21 cellular contexts compared by ENCODE assay signal in genomic region chr21:17834639-17835354, GRCh38. TPM values are rescaled to one million over a fixed set of nuclear protein-coding genes. Genes with fewer than 3 reads are reported as not detected.
DNase-seq lines count a peak whose midpoint lies in the region; ATAC-seq and TF ChIP-seq lines count a peak whose summit lies in the region.
"Had no signal": no experiment of that assay in that cellular context is flagged by ENCODE, and none has a peak within 500 bp of the region (broad histone marks: within the 10 kb centered on the region; RNA-seq: fewer than 3 reads in every experiment).

No MANE protein-coding gene starts in this region.

- H3K27ac Mint-ChIP-seq in activated CD4-positive, alpha-beta memory T cell treated with anti-CD3 and anti-CD28 coated beads, Interleukin-2, amount 10 ng/mL, durations not matched to agents 7 days and 5 days = no peak overlapping the region
- H3K27ac Mint-ChIP-seq: CD14-positive monocyte, immature natural killer cell, nephron progenitor cell, WTC11 had no signal

- CTCF ChIA-PET in activated CD4-positive, alpha-beta memory T cell treated with anti-CD3 and anti-CD28 coated beads, Interleukin-2, amount 10 ng/mL, durations not matched to agents 7 days and 5 days (lab: Charles Lee) = no interaction called here

- TF ChIP-seq POLR2A in esophagus squamous epithelium (IDR thresholded peaks at IDR 0.05) = no peak

- H3K36me3 Mint-ChIP-seq in activated CD4-positive, alpha-beta memory T cell treated with anti-CD3 and anti-CD28 coated beads, Interleukin-2, amount 10 ng/mL, durations not matched to agents 7 days and 5 days (ENCODE audit: low read depth) = peaks cover 3% of the 10 kb centered on the region
- H3K36me3 Mint-ChIP-seq: CD14-positive monocyte had no signal

- no peaks in the 10 kb centered on the region for H3K36me3 ChIP-seq in esophagus squamous epithelium

- H3K4me1 ChIP-seq in esophagus squamous epithelium = no peaks in the 10 kb centered on the region

- POLR2A ChIA-PET in activated CD4-positive, alpha-beta memory T cell treated with anti-CD3 and anti-CD28 coated beads, Interleukin-2, amount 10 ng/mL, durations not matched to agents 7 days and 5 days (lab: Charles Lee) = no interaction called here

- H3K4me3 Mint-ChIP-seq in activated CD4-positive, alpha-beta memory T cell treated with anti-CD3 and anti-CD28 coated beads, Interleukin-2, amount 10 ng/mL, durations not matched to agents 7 days and 5 days = no peak overlapping the region
- H3K4me3 Mint-ChIP-seq: CD14-positive monocyte, immature natural killer cell, nephron progenitor cell, WTC11 had no signal

- no peaks in the 10 kb centered on the region for H3K4me1 Mint-ChIP-seq in activated CD4-positive, alpha-beta memory T cell treated with anti-CD3 and anti-CD28 coated beads, Interleukin-2, amount 10 ng/mL, durations not matched to agents 7 days and 5 days
- H3K4me1 Mint-ChIP-seq: immature natural killer cell had no signal

- in situ Hi-C loops in GM13976 (cut with MboI; ENCODE audit: low sequenced_read_pairs, unreplicated experiment) = no loop called here

- H3K9me3 ChIP-seq in esophagus squamous epithelium = no peaks in the 10 kb centered on the region

- H3K27me3 ChIP-seq in esophagus squamous epithelium = no peaks in the 10 kb centered on the region

- intact Hi-C loops in esophagus squamous epithelium (cut with DNase I) = no loop called here

- 59 to 72% methylated on average over 4 of the region's 4 CpGs for WGBS in esophagus squamous epithelium, 2 donors

- H3K9me3 Mint-ChIP-seq in activated CD4-positive, alpha-beta memory T cell treated with anti-CD3 and anti-CD28 coated beads, Interleukin-2, amount 10 ng/mL, durations not matched to agents 7 days and 5 days = no peaks in the 10 kb centered on the region
- H3K9me3 Mint-ChIP-seq: immature natural killer cell, nephron progenitor cell had no signal

- H3K27ac ChIP-seq in esophagus squamous epithelium = no peak overlapping the region
- H3K27ac ChIP-seq: coronary artery, epithelial cell of prostate had no signal

- H3K4me3 ChIP-seq in esophagus squamous epithelium = no peak overlapping the region
- H3K4me3 ChIP-seq: coronary artery, K562, lung had no signal

- no peak for TF ChIP-seq CTCF in GM13976 (IDR thresholded peaks at IDR 0.05; ENCODE audit: borderline replicate concordance, control extremely low read depth, extremely low read depth, insufficient read depth, missing control alignments)
- no peak for TF ChIP-seq CTCF in esophagus squamous epithelium (IDR thresholded peaks at IDR 0.05)

- peak; percentile 12 for DNase-seq in SIG-M5 treated with dmso at 0.1 percent for 504 hours (lab: John Stamatoyannopoulos, UW; ENCODE audit: unreplicated experiment)
- DNase-seq in SIG-M5 (lab: John Stamatoyannopoulos, UW) = no peak
- DNase-seq in GM13976 (ENCODE audit: low spot score) = no peak
- DNase-seq in activated CD4-positive, alpha-beta memory T cell treated with anti-CD3 and anti-CD28 coated beads, Interleukin-2, amount 10 ng/mL, durations not matched to agents 7 days and 5 days = no peak
- DNase-seq in central memory CD4-positive, alpha-beta T cell = no peak
- DNase-seq in esophagus squamous epithelium (lab: John Stamatoyannopoulos, UW) = no peak
- DNase-seq: glutamatergic neuron, immature natural killer cell, NCI-H1417, nephron progenitor cell, OCI-M1, substantia nigra had no signal

- peaks cover 3% of the 10 kb centered on the region for H3K27me3 Mint-ChIP-seq in activated CD4-positive, alpha-beta memory T cell treated with anti-CD3 and anti-CD28 coated beads, Interleukin-2, amount 10 ng/mL, durations not matched to agents 7 days and 5 days

- ATAC-seq in HG02588 (IDR thresholded peaks at IDR 0.05; ENCODE audit: unreplicated experiment) (peak; percentile 59), HG03469 (IDR thresholded peaks at IDR 0.05; ENCODE audit: unreplicated experiment) (peak; percentile 85)
- ATAC-seq: K562, SK-N-SH treated with all-trans-retinoic acid at 6 μM for 48 hours, WTC11 had no signal

RNA-seq across cellular contexts. Expression of gene C21orf91, which starts 15.6 kb away (rescaled TPM):
- total RNA-seq in activated CD4-positive, alpha-beta memory T cell treated with anti-CD3 and anti-CD28 coated beads, Interleukin-2, amount 10 ng/mL, durations not matched to agents 7 days and 5 days = 10 to 100 TPM; 55.9 to 57.1 TPM
- 10 to 100 TPM in 3 of 4 donors, 1 to 10 TPM in 1; 4.2 to 16.5 (median 12.8) TPM for total RNA-seq in esophagus squamous epithelium
